Comparison of ENCODE assay signal across 11 cellular contexts in genomic region chr5:180161420-180162303, GRCh38. TPM values are rescaled to one million over a fixed set of nuclear protein-coding genes. Genes with fewer than 3 reads are reported as not detected.
DNase-seq lines count a peak whose midpoint lies in the region; ATAC-seq and TF ChIP-seq lines count a peak whose summit lies in the region.
"Had no signal": no experiment of that assay in that cellular context is flagged by ENCODE, and none has a peak within 500 bp of the region (broad histone marks: within the 10 kb centered on the region; RNA-seq: fewer than 3 reads in every experiment).

No MANE protein-coding gene starts in this region.

- H2BK12ac ChIP-seq in H9 (ENCODE audit: insufficient read length, low read depth, low read length): no peak overlapping the region

- peaks cover 6% of the 10 kb centered on the region for H3K27me3 Mint-ChIP-seq in H9 (ENCODE audit: low read depth)
- H3K27me3 Mint-ChIP-seq in CD4-positive, alpha-beta memory T cell: peaks cover 10 to 25% of the 10 kb centered on the region in 2 donors

- no peaks in the 10 kb centered on the region for H3K23me2 ChIP-seq in H9 (ENCODE audit: insufficient read length, low read depth, low read length, poor library complexity, severe bottlenecking)

- H3K9me3 ChIP-seq in AG04450 (ENCODE audit: control insufficient read depth, insufficient read depth, low read length): no peaks in the 10 kb centered on the region; the same call in 1 of the 2 replicates
- no peaks in the 10 kb centered on the region for H3K9me3 ChIP-seq in H9 (ENCODE audit: control insufficient read depth, low read depth, low read length)
- H3K9me3 ChIP-seq in CD4-positive, alpha-beta memory T cell (ENCODE audit: control insufficient read depth in 1 of 2, low read length in 2 of 2): no peaks in the 10 kb centered on the region

- H3K4ac ChIP-seq in H9 (ENCODE audit: low read depth, low read length): no peak overlapping the region

- H4K8ac ChIP-seq in H9 (replicated peaks; ENCODE audit: insufficient read length, low read depth, low read length): no peak overlapping the region

- peaks cover 7% of the 10 kb centered on the region for H3K27me3 ChIP-seq in AG04450 (ENCODE audit: control insufficient read depth, insufficient read depth, low read length)
- no peaks in the 10 kb centered on the region for H3K27me3 ChIP-seq in H9 (ENCODE audit: insufficient read depth, low read length)
- H3K27me3 ChIP-seq in CD4-positive, alpha-beta memory T cell (ENCODE audit: insufficient read depth, low read length): no peaks in the 10 kb centered on the region

- POLR2A ChIA-PET in AG04450 (lab: Yijun Ruan, JAX): no interaction called here
- POLR2A ChIA-PET in CD4-positive, alpha-beta memory T cell (lab: Charles Lee; ENCODE audit: partially characterized antibody): no interaction called here

- H3K79me2 ChIP-seq in H9 (ENCODE audit: insufficient read depth, low read length): no peaks in the 10 kb centered on the region
- H3K79me2 ChIP-seq: parathyroid adenoma had no signal

- no peaks in the 10 kb centered on the region for H4K20me1 ChIP-seq in H9 (ENCODE audit: control insufficient read depth, insufficient read depth, insufficient read length)

- CTCF ChIA-PET in AG04450 (lab: Charles Lee): interaction anchor here (0.9 to 2.1 kb wide), 2 partner anchors 45 to 47 kb away, joined by 4 to 7 read pairs; partner anchors contain the start of gene RASGEF1C
- CTCF ChIA-PET in CD4-positive, alpha-beta memory T cell (lab: Charles Lee; ENCODE audit: partially characterized antibody): interaction anchor here (1.4 to 1.9 kb wide), 2 partner anchors 154 to 167 kb away, joined by 4 read pairs; no protein-coding TSS in a partner anchor

- H3K27ac ChIP-seq in AG04450 (ENCODE audit: low read depth, low read length) (no peak overlapping the region), H9 (ENCODE audit: insufficient read length, low read depth, low read length) (no peak overlapping the region), VCaP (peak overlapping the region; percentile 31; the same call in 1 of the 2 replicates)
- H3K27ac ChIP-seq in CD4-positive, alpha-beta memory T cell (ENCODE audit: low read depth, low read length): no peak overlapping the region
- H3K27ac ChIP-seq: parathyroid adenoma had no signal

- H3K79me1 ChIP-seq in H9 (ENCODE audit: insufficient read depth, low read depth, low read length, poor library complexity, severe bottlenecking): no peaks in the 10 kb centered on the region

- no CpG with 5 or more reads among the region's 39 CpGs for WGBS in H9 (ENCODE audit: extremely low coverage, insufficient read length, low lambda C conversion rate)

- H3K4me1 ChIP-seq in H9 (ENCODE audit: insufficient read depth, low read length): no peaks in the 10 kb centered on the region
- no peaks in the 10 kb centered on the region for H3K4me1 ChIP-seq in CD4-positive, alpha-beta memory T cell (ENCODE audit: insufficient read depth, low read length)
- H3K4me1 ChIP-seq: parathyroid adenoma had no signal

- H2BK5ac ChIP-seq in H9 (ENCODE audit: insufficient read length, low read length): no peak overlapping the region

- H3K36me3 Mint-ChIP-seq in H9 (ENCODE audit: insufficient read depth in 1 of 3, low read depth in 3 of 3): no peaks in the 10 kb centered on the region
- H3K36me3 Mint-ChIP-seq in CD4-positive, alpha-beta memory T cell: no peaks in the 10 kb centered on the region

- H3K4me1 Mint-ChIP-seq in H9: no peaks in the 10 kb centered on the region
- no peaks in the 10 kb centered on the region for H3K4me1 Mint-ChIP-seq in CD4-positive, alpha-beta memory T cell

- no peak overlapping the region for H3K4me3 Mint-ChIP-seq in H9
- H3K4me3 Mint-ChIP-seq in CD4-positive, alpha-beta memory T cell: no peak overlapping the region

- no peak overlapping the region for H3K9ac ChIP-seq in H9 (ENCODE audit: extremely low read depth, insufficient read length, low read length)
- H3K9ac ChIP-seq: parathyroid adenoma had no signal

- H2BK20ac ChIP-seq in H9 (ENCODE audit: low read depth, low read length, poor library complexity, severe bottlenecking): no peak overlapping the region

- H3K27ac Mint-ChIP-seq in H9: peak overlapping the region in 1 of 3 experiments; percentile 77; a peak in 1 of 7 replicates
- no peak overlapping the region for H3K27ac Mint-ChIP-seq in CD4-positive, alpha-beta memory T cell

- H4K5ac ChIP-seq in H9 (ENCODE audit: insufficient read length, low read depth, low read length): no peak overlapping the region

- no peak overlapping the region for H3K14ac ChIP-seq in H9 (ENCODE audit: insufficient read depth, low read length)

- H3K23ac ChIP-seq in H9 (ENCODE audit: insufficient read length, low read depth, low read length): no peak overlapping the region

- TF ChIP-seq CTCF in AG04450 (IDR thresholded peaks at IDR 0.05; ENCODE audit: low read depth, low read length): peak; percentile 24; the same call in 1 of the 2 replicates
- peak; percentile 42; the same call in 2 of the 3 replicates for TF ChIP-seq CTCF in H9 (conservative IDR thresholded peaks at IDR 0.05)
- TF ChIP-seq CTCF in VCaP (conservative IDR thresholded peaks at IDR 0.05): peak; percentile 85

- H3T11ph ChIP-seq in H9 (ENCODE audit: low read length): no peak overlapping the region

- no peaks in the 10 kb centered on the region; a peak in 2 of 5 replicates for H3K9me3 Mint-ChIP-seq in H9
- peaks cover 0 to 13% (median 5%) of the 10 kb centered on the region in 8 donors for H3K9me3 Mint-ChIP-seq in CD4-positive, alpha-beta memory T cell

- no peaks in the 10 kb centered on the region for H3K36me3 ChIP-seq in CD4-positive, alpha-beta memory T cell (ENCODE audit: insufficient read depth, low read length)

- H3K56ac ChIP-seq in H9 (ENCODE audit: insufficient read length, low read depth, low read length): no peak overlapping the region

- no peak overlapping the region for H2BK120ac ChIP-seq in H9 (ENCODE audit: low read depth, low read length, poor library complexity, severe bottlenecking)

- H4K91ac ChIP-seq in H9 (ENCODE audit: insufficient read length, low read depth, low read length): no peak overlapping the region

- no peak overlapping the region for H3K18ac ChIP-seq in H9 (ENCODE audit: insufficient read length, low read depth, low read length)

- H2AFZ ChIP-seq in H9 (ENCODE audit: low read length): no peak overlapping the region
- H2AFZ ChIP-seq: parathyroid adenoma had no signal

- no peak overlapping the region for H3K4me2 ChIP-seq in H9 (ENCODE audit: insufficient read depth, insufficient read length, low read length)

- H3K4me3 ChIP-seq in AG04450 (ENCODE audit: low read depth, low read length): no peak overlapping the region
- no peak overlapping the region for H3K4me3 ChIP-seq in CD4-positive, alpha-beta memory T cell (ENCODE audit: low read length in 2 of 2)

- H2AK5ac ChIP-seq in H9 (ENCODE audit: insufficient read length, low read length): no peak overlapping the region

- DNase-seq in AG04450 (ENCODE audit: low read depth, low spot score) (no peak), H9 (peak; percentile 48), left kidney (ENCODE audit: low read depth, low spot score) (peak; percentile 35), T-helper 2 cell (no peak), activated gamma-delta T cell treated with Interleukin-2 at 50 U/mL for 16 hours (no peak)
- no peak for DNase-seq in CD4-positive, alpha-beta memory T cell
- DNase-seq: activated T-cell treated with anti-CD3 and anti-CD28 coated beads for 4 hours, Karpas-422 had no signal

- intact Hi-C loops in CD4-positive, alpha-beta memory T cell (cut with micrococcal nuclease): no loop called here

- no peak overlapping the region for H2BK15ac ChIP-seq in H9 (ENCODE audit: low read depth, low read length)

- no peak for ATAC-seq in HG02571 (IDR thresholded peaks at IDR 0.05; ENCODE audit: unreplicated experiment)

RNA-seq across cellular contexts. Expression of gene RASGEF1C, which starts 47.3 kb away (rescaled TPM):
- polyA plus RNA-seq in AG04450 (2011; rRNA removed): not detected in 2 replicates
- polyA minus RNA-seq in AG04450 (2011; rRNA and poly(A)+ RNA removed): not detected in 2 replicates
- 0.83 and 0.90 TPM in 2 replicates for total RNA-seq in H9 (2021)
- not detected for total RNA-seq in CD4-positive, alpha-beta memory T cell
- not detected for polyA plus RNA-seq in CD4-positive, alpha-beta memory T cell

Comparison
In these comparisons a context has a peak if more than half of its experiments do, and no peak if none do; other contexts are left out.
1. DNase-seq: peak in H9 (single experiment) and left kidney (single experiment); none in AG04450 (single experiment), T-helper 2 cell (0 of 5), activated gamma-delta T cell treated with Interleukin-2 at 50 U/mL for 16 hours (single experiment) and CD4-positive, alpha-beta memory T cell (0 of 5).
2. CTCF ChIP-seq: peak in every context shown above with its lines; median percentile 85 in VCaP; 42 in H9; 24 in AG04450.